In the genomic region with DNA sequence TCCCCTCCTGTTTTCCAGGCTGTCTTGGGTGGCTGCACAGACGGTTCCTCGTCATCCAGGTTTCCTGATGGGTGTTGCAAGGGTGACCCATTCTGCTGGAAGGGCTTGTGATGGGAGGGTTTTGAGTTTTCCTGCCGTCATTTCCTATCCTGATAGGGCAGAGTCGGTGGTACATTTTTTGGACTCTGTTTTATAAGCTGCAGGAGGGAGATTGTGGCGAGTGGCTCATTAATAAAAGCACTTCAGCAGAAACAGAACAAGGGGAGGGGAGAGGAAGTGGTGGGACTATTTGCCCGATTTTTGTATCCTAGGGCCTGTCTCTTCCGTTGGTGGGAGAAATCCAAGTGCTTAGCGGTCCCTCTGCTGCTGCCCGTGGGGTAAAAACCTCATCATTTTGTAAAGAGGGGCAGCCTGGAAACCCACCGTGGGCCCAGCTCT, we compare ENCODE assay signal across 10 cellular contexts. TPM values are rescaled to one million over a fixed set of nuclear protein-coding genes. Genes with fewer than 3 reads are reported as not detected.
DNase-seq lines count a peak whose midpoint lies in the region; ATAC-seq and TF ChIP-seq lines count a peak whose summit lies in the region.
"Had no signal": no experiment of that assay in that cellular context is flagged by ENCODE, and none has a peak within 500 bp of the region (broad histone marks: within the 10 kb centered on the region; RNA-seq: fewer than 3 reads in every experiment).

No MANE protein-coding gene starts in this region.

- peaks cover 3% of the 10 kb centered on the region; the same call in 1 of the 2 replicates for H3K27me3 ChIP-seq in BLaER1
- no peaks in the 10 kb centered on the region for H3K27me3 ChIP-seq in fibroblast of lung (ENCODE audit: control insufficient read depth, insufficient read depth, low read length)
- peaks cover 4% of the 10 kb centered on the region for H3K27me3 ChIP-seq in osteoblast (ENCODE audit: insufficient read depth, low read length)

- H3K27ac ChIP-seq in BLaER1, result no peak overlapping the region
- peak overlapping the region; percentile 3 for H3K27ac ChIP-seq in fibroblast of lung (ENCODE audit: insufficient read depth, low read length)
- peak overlapping the region; percentile 85 for H3K27ac ChIP-seq in osteoblast (ENCODE audit: low read depth, low read length)

- ATAC-seq in SK-N-SH treated with all-trans-retinoic acid at 6 μM for 48 hours (peak; percentile 16), sciatic nerve (no peak)

- DNase-seq in fibroblast of lung (ENCODE audit: low read depth in 2 of 2) (peak; percentile 75 to 95), osteoblast (ENCODE audit: insufficient read length, low spot score, missing footprints) (peak; percentile 73), nucleus accumbens (lab: John Stamatoyannopoulos, UW) (no peak), activated T-cell treated with anti-CD3 and anti-CD28 coated beads for 4 hours (no peak), NCI-H2081 (lab: John Stamatoyannopoulos, UW) (no peak), sciatic nerve (ENCODE audit: low spot score) (no peak)
- DNase-seq: hippocampal formation, SHP77 treated with DMSO at 0.1 percent for 48 hours had no signal

- no peak overlapping the region for H3K9ac ChIP-seq in BLaER1
- H3K9ac ChIP-seq in fibroblast of lung (ENCODE audit: insufficient read depth, low read length), result no peak overlapping the region

- H3K79me2 ChIP-seq in fibroblast of lung (ENCODE audit: control insufficient read depth, insufficient read depth, low read length) (no peaks in the 10 kb centered on the region), osteoblast (ENCODE audit: insufficient read depth, low read length) (no peaks in the 10 kb centered on the region)

- H4K20me1 ChIP-seq in BLaER1, result peaks cover 56% of the 10 kb centered on the region
- H4K20me1 ChIP-seq in fibroblast of lung (ENCODE audit: control insufficient read depth, extremely low read depth, insufficient read depth, low read length), result no peaks in the 10 kb centered on the region
- peaks cover 17% of the 10 kb centered on the region for H4K20me1 ChIP-seq in osteoblast (ENCODE audit: insufficient read depth, low read length)

- H3K4me1 ChIP-seq in BLaER1 (peaks cover 64% of the 10 kb centered on the region), fibroblast of lung (ENCODE audit: control insufficient read depth, extremely low read depth, insufficient read depth, low read length) (peaks cover 12% of the 10 kb centered on the region), osteoblast (ENCODE audit: insufficient read depth, low read length) (peaks cover 26% of the 10 kb centered on the region)

- H2AFZ ChIP-seq in fibroblast of lung (ENCODE audit: low read length) (no peak overlapping the region), osteoblast (ENCODE audit: low read length) (no peak overlapping the region)

- peak overlapping the region; percentile 63 for H3K4me2 ChIP-seq in BLaER1
- peak overlapping the region; percentile 7 for H3K4me2 ChIP-seq in fibroblast of lung (ENCODE audit: extremely low read depth, insufficient read depth, low read length)
- H3K4me2 ChIP-seq in osteoblast (ENCODE audit: insufficient read depth, low read length), result peak overlapping the region; percentile 54

- H3K36me3 ChIP-seq in BLaER1 (no peaks in the 10 kb centered on the region), fibroblast of lung (ENCODE audit: control insufficient read depth, insufficient read depth, low read length) (no peaks in the 10 kb centered on the region), osteoblast (ENCODE audit: insufficient read depth, low read length) (no peaks in the 10 kb centered on the region)

- TF ChIP-seq CTCF in fibroblast of lung (conservative IDR thresholded peaks at IDR 0.05 in 1 of 2, IDR thresholded peaks at IDR 0.05 in 1 of 2; ENCODE audit: low read depth in 1 of 2, low read length in 2 of 2) (no peak), osteoblast (IDR thresholded peaks at IDR 0.05; ENCODE audit: extremely low read depth, low read depth, low read length) (no peak)

- H3K4me3 ChIP-seq in BLaER1, result no peak overlapping the region
- H3K4me3 ChIP-seq in fibroblast of lung (replicated peaks in 1 of 4; ENCODE audit: control extremely low read depth in 1 of 4, insufficient read depth in 1 of 4, low read depth in 3 of 4, low read length in 4 of 4), result peak overlapping the region in 1 of 4 experiments; percentile 8
- no peak overlapping the region for H3K4me3 ChIP-seq in osteoblast (ENCODE audit: insufficient read depth, low read length)

- no peaks in the 10 kb centered on the region for H3K9me3 ChIP-seq in BLaER1
- no peaks in the 10 kb centered on the region for H3K9me3 ChIP-seq in fibroblast of lung (ENCODE audit: control insufficient read depth, insufficient read depth, low read depth, low read length)
- H3K9me3 ChIP-seq in osteoblast (ENCODE audit: low read depth, low read length), result no peaks in the 10 kb centered on the region

- intact Hi-C loops in sciatic nerve (cut with DNase I), result no loop called here

TF ChIP-seq in SK-N-SH treated with all-trans-retinoic acid at 6 μM for 48 hours, 23 proteins besides CTCF, POLR2A, EP300 and RAD21:
- TF ChIP-seq PPARA (CRISPR knock-in tag; IDR thresholded peaks at IDR 0.05; ENCODE audit: borderline replicate concordance) (no peak), RARB (CRISPR knock-in tag; IDR thresholded peaks at IDR 0.05) (no peak), ZFP30 (CRISPR knock-in tag; IDR thresholded peaks at IDR 0.05) (no peak), ISL1 (CRISPR knock-in tag; IDR thresholded peaks at IDR 0.05) (no peak), TCF4 (CRISPR knock-in tag; IDR thresholded peaks at IDR 0.05; ENCODE audit: borderline replicate concordance) (no peak), BACH2 (CRISPR knock-in tag; IDR thresholded peaks at IDR 0.05; ENCODE audit: borderline replicate concordance) (no peak), ARNTL (CRISPR knock-in tag; IDR thresholded peaks at IDR 0.05; ENCODE audit: borderline replicate concordance, low read depth) (no peak), GLIS3 (CRISPR knock-in tag; IDR thresholded peaks at IDR 0.05) (no peak)
- TF ChIP-seq, protein P1, sequence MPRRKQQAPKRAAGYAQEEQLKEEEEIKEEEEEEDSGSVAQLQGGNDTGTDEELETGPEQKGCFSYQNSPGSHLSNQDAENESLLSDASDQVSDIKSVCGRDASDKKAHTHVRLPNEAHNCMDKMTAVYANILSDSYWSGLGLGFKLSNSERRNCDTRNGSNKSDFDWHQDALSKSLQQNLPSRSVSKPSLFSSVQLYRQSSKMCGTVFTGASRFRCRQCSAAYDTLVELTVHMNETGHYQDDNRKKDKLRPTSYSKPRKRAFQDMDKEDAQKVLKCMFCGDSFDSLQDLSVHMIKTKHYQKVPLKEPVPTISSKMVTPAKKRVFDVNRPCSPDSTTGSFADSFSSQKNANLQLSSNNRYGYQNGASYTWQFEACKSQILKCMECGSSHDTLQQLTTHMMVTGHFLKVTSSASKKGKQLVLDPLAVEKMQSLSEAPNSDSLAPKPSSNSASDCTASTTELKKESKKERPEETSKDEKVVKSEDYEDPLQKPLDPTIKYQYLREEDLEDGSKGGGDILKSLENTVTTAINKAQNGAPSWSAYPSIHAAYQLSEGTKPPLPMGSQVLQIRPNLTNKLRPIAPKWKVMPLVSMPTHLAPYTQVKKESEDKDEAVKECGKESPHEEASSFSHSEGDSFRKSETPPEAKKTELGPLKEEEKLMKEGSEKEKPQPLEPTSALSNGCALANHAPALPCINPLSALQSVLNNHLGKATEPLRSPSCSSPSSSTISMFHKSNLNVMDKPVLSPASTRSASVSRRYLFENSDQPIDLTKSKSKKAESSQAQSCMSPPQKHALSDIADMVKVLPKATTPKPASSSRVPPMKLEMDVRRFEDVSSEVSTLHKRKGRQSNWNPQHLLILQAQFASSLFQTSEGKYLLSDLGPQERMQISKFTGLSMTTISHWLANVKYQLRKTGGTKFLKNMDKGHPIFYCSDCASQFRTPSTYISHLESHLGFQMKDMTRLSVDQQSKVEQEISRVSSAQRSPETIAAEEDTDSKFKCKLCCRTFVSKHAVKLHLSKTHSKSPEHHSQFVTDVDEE (CRISPR knock-in tag; IDR thresholded peaks at IDR 0.05), result no peak
- TF ChIP-seq, protein P2, sequence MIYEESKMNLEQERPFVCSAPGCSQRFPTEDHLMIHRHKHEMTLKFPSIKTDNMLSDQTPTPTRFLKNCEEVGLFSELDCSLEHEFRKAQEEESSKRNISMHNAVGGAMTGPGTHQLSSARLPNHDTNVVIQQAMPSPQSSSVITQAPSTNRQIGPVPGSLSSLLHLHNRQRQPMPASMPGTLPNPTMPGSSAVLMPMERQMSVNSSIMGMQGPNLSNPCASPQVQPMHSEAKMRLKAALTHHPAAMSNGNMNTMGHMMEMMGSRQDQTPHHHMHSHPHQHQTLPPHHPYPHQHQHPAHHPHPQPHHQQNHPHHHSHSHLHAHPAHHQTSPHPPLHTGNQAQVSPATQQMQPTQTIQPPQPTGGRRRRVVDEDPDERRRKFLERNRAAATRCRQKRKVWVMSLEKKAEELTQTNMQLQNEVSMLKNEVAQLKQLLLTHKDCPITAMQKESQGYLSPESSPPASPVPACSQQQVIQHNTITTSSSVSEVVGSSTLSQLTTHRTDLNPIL (CRISPR knock-in tag; IDR thresholded peaks at IDR 0.05; ENCODE audit: low read depth), result no peak
TF ChIP-seq in SK-N-SH treated with all-trans-retinoic acid at 6 μM for 48 hours: peak in this region for 0.

RNA-seq across cellular contexts. Expression of a gene that starts 40.0 kb away (rescaled TPM):
- 26.7 and 35.2 TPM in 2 replicates for total RNA-seq in fibroblast of lung
- polyA plus RNA-seq in fibroblast of lung, result 31.1 and 32.6 TPM in 2 replicates
- polyA plus RNA-seq in fibroblast of lung (2012), result 25.6 and 30.4 TPM in 2 replicates
- 35.5 and 64.8 TPM in 2 replicates for polyA minus RNA-seq in fibroblast of lung (ENCODE audit: low replicate concordance)
- total RNA-seq in osteoblast, result 12.1 and 13.0 TPM in 2 replicates
- total RNA-seq in sciatic nerve, result 37.5 TPM

Comparison
In these comparisons a context has a peak if more than half of its experiments do, and no peak if none do; other contexts are left out.
1. H3K4me2 ChIP-seq: peak in every context shown above with its lines; median percentile 63 in BLaER1; 54 in osteoblast; 7 in fibroblast of lung.
2. DNase-seq: peak in fibroblast of lung (2 of 2) and osteoblast (single experiment); none in nucleus accumbens (0 of 56), activated T-cell treated with anti-CD3 and anti-CD28 coated beads for 4 hours (single experiment), NCI-H2081 (0 of 2) and sciatic nerve (single experiment).